17 cellular contexts compared by ENCODE assay signal in the genomic region with DNA sequence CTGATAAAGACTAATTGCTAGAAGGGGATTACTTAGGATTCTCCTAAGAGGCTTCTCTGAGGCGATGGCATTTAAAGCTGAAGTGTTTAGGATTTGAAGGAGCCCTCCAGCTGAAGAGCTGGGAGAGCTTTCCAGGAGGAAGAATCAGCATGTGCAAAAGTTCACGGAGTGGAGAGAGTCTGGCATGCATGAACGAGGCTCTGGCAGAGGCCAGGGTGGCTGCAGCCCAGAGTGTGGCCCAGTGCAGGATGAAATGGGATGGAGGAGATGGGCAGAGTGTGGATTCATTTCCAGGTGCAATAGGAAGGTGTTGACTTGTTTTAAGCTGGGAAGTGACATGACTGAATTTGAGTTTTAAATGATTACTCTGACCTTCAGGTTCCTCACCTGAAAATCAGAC.
A peak's percentile ranks its signal among the peaks of the same experiment; 100 is the strongest.
DNase-seq lines count a peak whose midpoint lies in the region; ATAC-seq and TF ChIP-seq lines count a peak whose summit lies in the region.
"Had no signal": no experiment of that assay in that cellular context is flagged by ENCODE, and none has a peak within 500 bp of the region (broad histone marks: within the 10 kb centered on the region; RNA-seq: fewer than 3 reads in every experiment).

No MANE protein-coding gene starts in this region.

- WGBS in heart right ventricle, 2 donors: 47 to 63% methylated on average over 3 of the region's 3 CpGs
- WGBS in esophagus muscularis mucosa: 46% methylated on average over 3 of the region's 3 CpGs

- no peak overlapping the region for H3K27ac ChIP-seq in heart right ventricle
- no peak overlapping the region for H3K27ac ChIP-seq in esophagus muscularis mucosa (replicated peaks in 1 of 4)
- H3K27ac ChIP-seq: BLaER1 had no signal

- TF ChIP-seq CTCF in heart right ventricle (IDR thresholded peaks at IDR 0.05) (no peak), esophagus muscularis mucosa (IDR thresholded peaks at IDR 0.05) (no peak)

- intact Hi-C loops in Right ventricle myocardium inferior (cut with DNase I) (no loop called here), heart right ventricle (cut with DNase I) (loop anchor here in 1 of 10 donors (10.0 kb wide), 1 partner anchor 911 kb away; no protein-coding TSS in a partner anchor), esophagus muscularis mucosa (cut with DNase I) (no loop called here)

- TF ChIP-seq EP300 in esophagus muscularis mucosa (IDR thresholded peaks at IDR 0.05): no peak

- ATAC-seq in Right ventricle myocardium inferior: peak; percentile 50
- ATAC-seq in heart right ventricle: no peak
- ATAC-seq in GM19452 (IDR thresholded peaks at IDR 0.05; ENCODE audit: unreplicated experiment): no peak
- ATAC-seq: GM23338, HepG2 had no signal

- no peak for DNase-seq in Right ventricle myocardium inferior (ENCODE audit: missing footprints)
- no peak for DNase-seq in heart right ventricle
- DNase-seq in DMS79 treated with DMSO at 0.1 percent for 48 hours (lab: John Stamatoyannopoulos, UW): peak; percentile 65
- peak; percentile 47 for DNase-seq in esophagus muscularis mucosa (ENCODE audit: extremely low spot score)
- no peak for DNase-seq in H4 (ENCODE audit: low spot score)
- DNase-seq in central memory CD4-positive, alpha-beta T cell: no peak
- DNase-seq: 8988T; AML-193; Caco-2; CD8-positive, alpha-beta memory T cell; DMS 273 treated with DMSO at 0.1 percent for 48 hours; EL; H9 had no signal

- TF ChIP-seq POLR2A in esophagus muscularis mucosa (IDR thresholded peaks at IDR 0.05; ENCODE audit: low read depth): no peak

- peaks cover 0 to 9% (median 0%) of the 10 kb centered on the region in 11 donors for H3K9me3 ChIP-seq in heart right ventricle
- H3K9me3 ChIP-seq in esophagus muscularis mucosa: peaks cover 0 to 11% (median 6%) of the 10 kb centered on the region in 4 donors
- H3K9me3 ChIP-seq: Caco-2 had no signal

- peaks cover 0 to 17% (median 11%) of the 10 kb centered on the region in 7 donors for H3K27me3 ChIP-seq in heart right ventricle
- peaks cover 0 to 26% (median 0%) of the 10 kb centered on the region in 4 donors for H3K27me3 ChIP-seq in esophagus muscularis mucosa
- H3K27me3 ChIP-seq: BLaER1 had no signal

- H3K4me1 ChIP-seq in heart right ventricle (no peaks in the 10 kb centered on the region), esophagus muscularis mucosa (no peaks in the 10 kb centered on the region)
- H3K4me1 ChIP-seq: BLaER1, Caco-2 had no signal

- no peaks in the 10 kb centered on the region for H3K36me3 ChIP-seq in heart right ventricle
- no peaks in the 10 kb centered on the region for H3K36me3 ChIP-seq in esophagus muscularis mucosa

- no peak overlapping the region for H3K4me3 ChIP-seq in heart right ventricle
- H3K4me3 ChIP-seq in esophagus muscularis mucosa: no peak overlapping the region
- H3K4me3 ChIP-seq: BLaER1, GM23338 had no signal

Comparison
In these comparisons a context has a peak if more than half of its experiments do, and no peak if none do; other contexts are left out.
1. DNase-seq: peak in DMS79 treated with DMSO at 0.1 percent for 48 hours (single experiment) and esophagus muscularis mucosa (single experiment); none in Right ventricle myocardium inferior (single experiment), heart right ventricle (0 of 2), H4 (single experiment) and central memory CD4-positive, alpha-beta T cell (single experiment).